Comparison of ENCODE assay signal across 8 cellular contexts in the genomic region with DNA sequence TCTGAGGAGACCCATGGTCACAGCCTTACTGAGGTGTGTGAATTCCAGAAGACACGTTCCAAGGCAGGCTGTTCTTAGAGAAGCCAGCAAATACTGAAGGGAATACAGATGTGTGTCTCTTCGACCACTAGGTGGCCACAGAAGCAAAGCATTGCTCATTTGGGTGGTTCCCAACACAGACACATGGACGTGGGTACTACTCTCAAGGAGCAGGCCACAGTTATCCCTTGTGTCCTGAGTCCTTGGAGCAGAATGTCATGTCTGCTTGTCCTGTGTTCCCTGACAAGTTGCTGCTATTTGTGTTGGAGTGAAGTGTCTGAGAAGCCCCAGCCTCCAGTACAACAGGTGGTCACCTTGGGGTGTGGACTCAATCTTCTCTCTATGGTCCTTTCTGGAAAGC. TPM values are rescaled to one million over a fixed set of nuclear protein-coding genes. Genes with fewer than 3 reads are reported as not detected.
DNase-seq lines count a peak whose midpoint lies in the region; ATAC-seq and TF ChIP-seq lines count a peak whose summit lies in the region.

No MANE protein-coding gene starts in this region.

- peaks cover 61% of the 10 kb centered on the region for H3K4me1 Mint-ChIP-seq in activated CD4-positive, alpha-beta T cell treated with anti-CD3 and anti-CD28 coated beads, Interleukin-2, amount 10 ng/mL, durations not matched to agents 7 days and 5 days
- H3K4me1 Mint-ChIP-seq in memory B cell = peaks cover 22% of the 10 kb centered on the region

- no peak overlapping the region for H3K27ac ChIP-seq in HEK293 (ENCODE audit: extremely low read depth, low read depth, low read length)
- peak overlapping the region in 54 of 59 donors; percentile 3 to 99 (median 62) for H3K27ac ChIP-seq in dorsolateral prefrontal cortex

- no peaks in the 10 kb centered on the region for H3K27me3 Mint-ChIP-seq in activated CD4-positive, alpha-beta T cell treated with anti-CD3 and anti-CD28 coated beads, Interleukin-2, amount 10 ng/mL, durations not matched to agents 7 days and 5 days
- no peaks in the 10 kb centered on the region for H3K27me3 Mint-ChIP-seq in memory B cell

- ATAC-seq in memory B cell (ENCODE audit: low read depth) (peak; percentile 22), GM21360 (IDR thresholded peaks at IDR 0.05; ENCODE audit: unreplicated experiment) (no peak)

- peaks cover 0 to 58% of the 10 kb centered on the region in 2 experiments; a peak in 2 of 3 replicates for H3K36me3 ChIP-seq in HEK293 (ENCODE audit: control insufficient read depth in 2 of 2, insufficient read depth in 1 of 2, low read length in 2 of 2)

- H3K9me3 Mint-ChIP-seq in activated CD4-positive, alpha-beta T cell treated with anti-CD3 and anti-CD28 coated beads, Interleukin-2, amount 10 ng/mL, durations not matched to agents 7 days and 5 days = no peaks in the 10 kb centered on the region
- no peaks in the 10 kb centered on the region for H3K9me3 Mint-ChIP-seq in memory B cell

- H3K4me1 ChIP-seq in HEK293 (ENCODE audit: control insufficient read depth, insufficient read depth, low read length) = no peaks in the 10 kb centered on the region

- CTCF ChIA-PET in HEK293 (lab: Yijun Ruan, JAX) = interaction anchor here (0.6 to 4.5 kb wide), 27 partner anchors 9 to 573 kb away, joined by 3 to 26 read pairs (median 4); a partner anchor contains a TSS
- CTCF ChIA-PET in activated CD4-positive, alpha-beta T cell treated with anti-CD3 and anti-CD28 coated beads, Interleukin-2, amount 10 ng/mL, durations not matched to agents 7 days and 5 days (lab: Charles Lee) = interaction anchor here (0.6 to 4.6 kb wide), 18 partner anchors 8 to 430 kb away, joined by 3 to 36 read pairs (median 6); a partner anchor contains a TSS

- in situ Hi-C loops in Caki2 (cut with HindIII; ENCODE audit: low pct_unique_long_range_greater_than_20kb, low sequenced_read_pairs) = loop anchor here (25.0 kb wide), 1 partner anchor 131 kb away; no protein-coding TSS in a partner anchor

- peak overlapping the region; percentile 61 for H3K4me3 Mint-ChIP-seq in activated CD4-positive, alpha-beta T cell treated with anti-CD3 and anti-CD28 coated beads, Interleukin-2, amount 10 ng/mL, durations not matched to agents 7 days and 5 days
- H3K4me3 Mint-ChIP-seq in memory B cell = peak overlapping the region; percentile 68

- H3K4me3 ChIP-seq in HEK293 (ENCODE audit: low read depth, low read length) (no peak overlapping the region), dorsolateral prefrontal cortex (no peak overlapping the region)

- H3K36me3 Mint-ChIP-seq in activated CD4-positive, alpha-beta T cell treated with anti-CD3 and anti-CD28 coated beads, Interleukin-2, amount 10 ng/mL, durations not matched to agents 7 days and 5 days (ENCODE audit: low read depth) = peaks cover 47% of the 10 kb centered on the region
- H3K36me3 Mint-ChIP-seq in memory B cell = peaks cover 16% of the 10 kb centered on the region

- no peaks in the 10 kb centered on the region for H3K9me3 ChIP-seq in HEK293 (ENCODE audit: control insufficient read depth, insufficient read depth, low read depth, low read length)

- peak; percentile 83 for TF ChIP-seq CTCF in HEK293 (tag by site-specific recombination; IDR thresholded peaks at IDR 0.05)
- TF ChIP-seq CTCF in dorsolateral prefrontal cortex (IDR thresholded peaks at IDR 0.05 in 54 of 56, conservative IDR thresholded peaks at IDR 0.05 in 2 of 56; ENCODE audit: low read depth in 1 of 56, partially characterized antibody in 56 of 56) = peak; percentile 74 to 93 (median 88)

- intact Hi-C loops in dorsolateral prefrontal cortex (cut with DNase I) = loop anchor here in 1 of 2 donors (5.0 kb wide), 1 partner anchor 451 kb away; a partner anchor contains a TSS

- peak overlapping the region; percentile 98 for H3K27ac Mint-ChIP-seq in activated CD4-positive, alpha-beta T cell treated with anti-CD3 and anti-CD28 coated beads, Interleukin-2, amount 10 ng/mL, durations not matched to agents 7 days and 5 days
- H3K27ac Mint-ChIP-seq in memory B cell = peak overlapping the region; percentile 100

- no peaks in the 10 kb centered on the region for H3K27me3 ChIP-seq in dorsolateral prefrontal cortex

- POLR2A ChIA-PET in HEK293 (lab: Yijun Ruan, JAX) = interaction anchor here (0.6 kb wide), 1 partner anchor 26 kb away, joined by 4 read pairs; no protein-coding TSS in a partner anchor
- POLR2A ChIA-PET in activated CD4-positive, alpha-beta T cell treated with anti-CD3 and anti-CD28 coated beads, Interleukin-2, amount 10 ng/mL, durations not matched to agents 7 days and 5 days (lab: Charles Lee) = interaction anchor here (0.9 kb wide), 1 partner anchor 118 kb away, joined by 3 read pairs; a partner anchor contains a TSS

- peak; percentile 59 for DNase-seq in Caki2 (ENCODE audit: low read depth)
- peak; percentile 24 for DNase-seq in NCI-H446 treated with DMSO at 0.1 percent for 48 hours (lab: John Stamatoyannopoulos, UW)
- DNase-seq in activated CD4-positive, alpha-beta T cell treated with anti-CD3 and anti-CD28 coated beads, Interleukin-2, amount 10 ng/mL, durations not matched to agents 7 days and 5 days = peak; percentile 75
- DNase-seq in dorsolateral prefrontal cortex = peak in 7 of 10 donors; percentile 67 to 85 (median 73)
- peak; percentile 54 to 62 for DNase-seq in memory B cell (ENCODE audit: low spot score in 2 of 2)
- peak; percentile 32 for DNase-seq in stimulated activated CD8-positive, alpha-beta memory T cell treated with anti-CD3 and anti-CD28 coated beads, Interleukin-7, amount 100 ng/mL, for 24 hours (ENCODE audit: low read depth)

TF ChIP-seq in HEK293, 187 proteins besides CTCF, POLR2A, EP300 and RAD21 (continues in another document):
- TF ChIP-seq MZF1 (tag by site-specific recombination; IDR thresholded peaks at IDR 0.05; ENCODE audit: borderline replicate concordance) = no peak
- TF ChIP-seq GLIS1 (tag by site-specific recombination; IDR thresholded peaks at IDR 0.05) = no peak
- TF ChIP-seq ZNF140 (tag by site-specific recombination; IDR thresholded peaks at IDR 0.05) = no peak
- TF ChIP-seq ZNF571 (tag by site-specific recombination; IDR thresholded peaks at IDR 0.05) = no peak
- TF ChIP-seq ZNF2 (tag by site-specific recombination; IDR thresholded peaks at IDR 0.05) = peak; percentile 51; the same call in 1 of the 2 replicates
- TF ChIP-seq, protein P1, sequence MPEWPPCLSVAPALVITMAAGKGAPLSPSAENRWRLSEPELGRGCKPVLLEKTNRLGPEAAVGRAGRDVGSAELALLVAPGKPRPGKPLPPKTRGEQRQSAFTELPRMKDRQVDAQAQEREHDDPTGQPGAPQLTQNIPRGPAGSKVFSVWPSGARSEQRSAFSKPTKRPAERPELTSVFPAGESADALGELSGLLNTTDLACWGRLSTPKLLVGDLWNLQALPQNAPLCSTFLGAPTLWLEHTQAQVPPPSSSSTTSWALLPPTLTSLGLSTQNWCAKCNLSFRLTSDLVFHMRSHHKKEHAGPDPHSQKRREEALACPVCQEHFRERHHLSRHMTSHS (tag by site-specific recombination; IDR thresholded peaks at IDR 0.05) = no peak
- TF ChIP-seq ZNF175 (tag by site-specific recombination; IDR thresholded peaks at IDR 0.05) = no peak
- TF ChIP-seq, protein P2, sequence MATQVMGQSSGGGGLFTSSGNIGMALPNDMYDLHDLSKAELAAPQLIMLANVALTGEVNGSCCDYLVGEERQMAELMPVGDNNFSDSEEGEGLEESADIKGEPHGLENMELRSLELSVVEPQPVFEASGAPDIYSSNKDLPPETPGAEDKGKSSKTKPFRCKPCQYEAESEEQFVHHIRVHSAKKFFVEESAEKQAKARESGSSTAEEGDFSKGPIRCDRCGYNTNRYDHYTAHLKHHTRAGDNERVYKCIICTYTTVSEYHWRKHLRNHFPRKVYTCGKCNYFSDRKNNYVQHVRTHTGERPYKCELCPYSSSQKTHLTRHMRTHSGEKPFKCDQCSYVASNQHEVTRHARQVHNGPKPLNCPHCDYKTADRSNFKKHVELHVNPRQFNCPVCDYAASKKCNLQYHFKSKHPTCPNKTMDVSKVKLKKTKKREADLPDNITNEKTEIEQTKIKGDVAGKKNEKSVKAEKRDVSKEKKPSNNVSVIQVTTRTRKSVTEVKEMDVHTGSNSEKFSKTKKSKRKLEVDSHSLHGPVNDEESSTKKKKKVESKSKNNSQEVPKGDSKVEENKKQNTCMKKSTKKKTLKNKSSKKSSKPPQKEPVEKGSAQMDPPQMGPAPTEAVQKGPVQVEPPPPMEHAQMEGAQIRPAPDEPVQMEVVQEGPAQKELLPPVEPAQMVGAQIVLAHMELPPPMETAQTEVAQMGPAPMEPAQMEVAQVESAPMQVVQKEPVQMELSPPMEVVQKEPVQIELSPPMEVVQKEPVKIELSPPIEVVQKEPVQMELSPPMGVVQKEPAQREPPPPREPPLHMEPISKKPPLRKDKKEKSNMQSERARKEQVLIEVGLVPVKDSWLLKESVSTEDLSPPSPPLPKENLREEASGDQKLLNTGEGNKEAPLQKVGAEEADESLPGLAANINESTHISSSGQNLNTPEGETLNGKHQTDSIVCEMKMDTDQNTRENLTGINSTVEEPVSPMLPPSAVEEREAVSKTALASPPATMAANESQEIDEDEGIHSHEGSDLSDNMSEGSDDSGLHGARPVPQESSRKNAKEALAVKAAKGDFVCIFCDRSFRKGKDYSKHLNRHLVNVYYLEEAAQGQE (tag by site-specific recombination; IDR thresholded peaks at IDR 0.05) = no peak
- no peak for TF ChIP-seq ZNF521 (tag by site-specific recombination; IDR thresholded peaks at IDR 0.05)
- no peak for TF ChIP-seq ZSCAN16 (tag by site-specific recombination; IDR thresholded peaks at IDR 0.05)

RNA-seq across cellular contexts. Expression of a gene that starts 30.3 kb away (rescaled TPM):
- total RNA-seq in Caki2 (2014; rRNA removed; shearing (Covaris generic); ENCODE audit: low replicate concordance) = 59.7 and 65.0 TPM in 2 replicates
- total RNA-seq in activated CD4-positive, alpha-beta T cell treated with anti-CD3 and anti-CD28 coated beads, Interleukin-2, amount 10 ng/mL, durations not matched to agents 7 days and 5 days = 100 to 1,000 TPM in 1 of 2 experiments, 10 to 100 TPM in 1; 86.3 to 107 TPM
- 100 to 1,000 TPM in 32 of 120 experiments, 10 to 100 TPM in 88; 41.9 to 120 (median 90.5) TPM for total RNA-seq in dorsolateral prefrontal cortex

RNA-seq across cellular contexts. Expression of a gene that starts 32.0 kb away (rescaled TPM):
- 211 and 290 TPM in 2 replicates for total RNA-seq in Caki2 (2014; rRNA removed; shearing (Covaris generic); ENCODE audit: low replicate concordance)
- 10 to 100 TPM; 34.0 to 35.9 TPM for total RNA-seq in activated CD4-positive, alpha-beta T cell treated with anti-CD3 and anti-CD28 coated beads, Interleukin-2, amount 10 ng/mL, durations not matched to agents 7 days and 5 days
- total RNA-seq in dorsolateral prefrontal cortex = 10 to 100 TPM; 28.4 to 78.4 (median 55.8) TPM

RNA-seq across cellular contexts. Expression of a gene that starts 32.1 kb away (rescaled TPM):
- total RNA-seq in Caki2 (2014; rRNA removed; shearing (Covaris generic); ENCODE audit: low replicate concordance) = 0.20 and 1.3 TPM in 2 replicates
- total RNA-seq in activated CD4-positive, alpha-beta T cell treated with anti-CD3 and anti-CD28 coated beads, Interleukin-2, amount 10 ng/mL, durations not matched to agents 7 days and 5 days = 10 to 100 TPM; 44.2 to 45.2 TPM
- 100 to 1,000 TPM; 100 to 237 (median 186) TPM for total RNA-seq in dorsolateral prefrontal cortex

RNA-seq across cellular contexts. Expression of a gene that starts 49.7 kb away (rescaled TPM):
- not detected in 2 replicates for total RNA-seq in Caki2 (2014; rRNA removed; shearing (Covaris generic); ENCODE audit: low replicate concordance)
- under 1 TPM; 0.21 to 0.22 TPM for total RNA-seq in activated CD4-positive, alpha-beta T cell treated with anti-CD3 and anti-CD28 coated beads, Interleukin-2, amount 10 ng/mL, durations not matched to agents 7 days and 5 days
- 1 to 10 TPM in 59 of 120 experiments, under 1 TPM in 61; 0.30 to 2.0 (median 1.00) TPM for total RNA-seq in dorsolateral prefrontal cortex

Comparison
In these comparisons a context has a peak if more than half of its experiments do, and no peak if none do; other contexts are left out.
1. DNase-seq: peak in every context shown above with its lines; median percentile 75 in activated CD4-positive, alpha-beta T cell treated with anti-CD3 and anti-CD28 coated beads, Interleukin-2, amount 10 ng/mL, durations not matched to agents 7 days and 5 days; 73 in dorsolateral prefrontal cortex; 59 in Caki2; 58 in memory B cell; 32 in stimulated activated CD8-positive, alpha-beta memory T cell treated with anti-CD3 and anti-CD28 coated beads, Interleukin-7, amount 100 ng/mL, for 24 hours; 24 in NCI-H446 treated with DMSO at 0.1 percent for 48 hours.
2. RNA of a gene that starts 32.1 kb away (total RNA-seq): 100 to 237 TPM in dorsolateral prefrontal cortex and 44.2 to 45.2 TPM in activated CD4-positive, alpha-beta T cell treated with anti-CD3 and anti-CD28 coated beads, Interleukin-2, amount 10 ng/mL, durations not matched to agents 7 days and 5 days; 0.20 to 1.3 TPM in Caki2; every median in the first group is over 10 times any median in the second.